ENCODE assay signal across 8 cellular contexts in the genomic region with DNA sequence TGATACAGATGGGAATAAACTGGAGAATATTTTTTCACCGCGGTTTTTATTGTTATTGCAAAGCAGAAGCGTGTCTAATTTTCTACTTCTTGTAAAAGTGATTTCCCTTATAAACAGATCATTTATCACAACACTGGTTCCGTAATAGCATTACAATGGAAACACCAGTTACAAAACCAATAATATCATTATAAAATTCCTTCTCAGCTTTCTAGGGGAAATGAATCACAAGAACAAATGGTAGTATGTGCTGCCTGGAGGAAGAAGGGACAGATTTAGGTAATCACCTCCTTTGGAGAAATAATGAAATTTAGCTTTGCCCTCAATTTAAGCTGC. TPM values are rescaled to one million over a fixed set of nuclear protein-coding genes. Genes with fewer than 3 reads are reported as not detected.
DNase-seq lines count a peak whose midpoint lies in the region; ATAC-seq and TF ChIP-seq lines count a peak whose summit lies in the region.

No MANE protein-coding gene starts in this region.

- H3K4me3 ChIP-seq in AG04450 (ENCODE audit: low read depth, low read length) = peak overlapping the region; percentile 58; the same call in 1 of the 2 replicates

- CTCF ChIA-PET in AG04450 (lab: Charles Lee) = interaction anchor here (0.8 to 5.3 kb wide), 12 partner anchors 11 to 669 kb away, joined by 3 to 58 read pairs (median 3); no protein-coding TSS in a partner anchor

- H3K27me3 ChIP-seq in AG04450 (ENCODE audit: control insufficient read depth, insufficient read depth, low read length) = no peaks in the 10 kb centered on the region

- H3K36me3 Mint-ChIP-seq in IgD-negative memory B cell = peaks cover 3% of the 10 kb centered on the region
- H3K36me3 Mint-ChIP-seq in nephron (ENCODE audit: low read depth) = peaks cover 6% of the 10 kb centered on the region

- POLR2A ChIA-PET in AG04450 (lab: Yijun Ruan, JAX) = no interaction called here

- H3K4me1 Mint-ChIP-seq in IgD-negative memory B cell (peaks cover 33 to 38% (median 36%) of the 10 kb centered on the region in 3 donors), nephron (peaks cover 45% of the 10 kb centered on the region)

- H3K27me3 Mint-ChIP-seq in IgD-negative memory B cell (peaks cover 1% of the 10 kb centered on the region), nephron (ENCODE audit: low read depth) (no peaks in the 10 kb centered on the region)

- ATAC-seq in HG02870 (IDR thresholded peaks at IDR 0.05; ENCODE audit: unreplicated experiment) = no peak
- no peak for ATAC-seq in HG03460 (IDR thresholded peaks at IDR 0.05; ENCODE audit: unreplicated experiment)
- ATAC-seq in GM21737 (IDR thresholded peaks at IDR 0.05; ENCODE audit: unreplicated experiment) = no peak

- H3K9me3 Mint-ChIP-seq in IgD-negative memory B cell = peaks cover 0 to 6% (median 3%) of the 10 kb centered on the region in 3 donors
- peaks cover 12% of the 10 kb centered on the region for H3K9me3 Mint-ChIP-seq in nephron

- H3K4me3 Mint-ChIP-seq in IgD-negative memory B cell (peak overlapping the region; percentile 93 to 98 (median 98)), nephron (peak overlapping the region; percentile 97 to 99 (median 98))

- TF ChIP-seq CTCF in AG04450 (IDR thresholded peaks at IDR 0.05; ENCODE audit: low read depth, low read length) = no peak
- TF ChIP-seq CTCF in nephron (IDR thresholded peaks at IDR 0.05; ENCODE audit: unreplicated experiment in 3 of 3) = no peak

- H3K27ac ChIP-seq in AG04450 (ENCODE audit: low read depth, low read length) (no peak overlapping the region), cingulate gyrus (ENCODE audit: low read depth, low read length) (peak overlapping the region; percentile 90)

- DNase-seq in AG04450 (ENCODE audit: low read depth, low spot score) = no peak
- no peak for DNase-seq in MV-4-11 (lab: John Stamatoyannopoulos, UW)

- H3K9me3 ChIP-seq in AG04450 (ENCODE audit: control insufficient read depth, insufficient read depth, low read length) = peaks cover 2% of the 10 kb centered on the region; the same call in 1 of the 2 replicates

- H3K27ac Mint-ChIP-seq in IgD-negative memory B cell (peak overlapping the region; percentile 71 to 98 (median 92)), nephron (peak overlapping the region; percentile 96 to 97 (median 97))

RNA-seq across cellular contexts. Expression of a gene that starts 2.4 kb away (rescaled TPM):
- polyA plus RNA-seq in AG04450 (2011; rRNA removed) = 42.2 and 51.1 TPM in 2 replicates
- polyA minus RNA-seq in AG04450 (2011; rRNA and poly(A)+ RNA removed) = 61.9 and 85.7 TPM in 2 replicates
- polyA plus RNA-seq in IgD-negative memory B cell = 13.4 TPM
